Comparison of ENCODE assay signal across 1 cellular context in the genomic region with DNA sequence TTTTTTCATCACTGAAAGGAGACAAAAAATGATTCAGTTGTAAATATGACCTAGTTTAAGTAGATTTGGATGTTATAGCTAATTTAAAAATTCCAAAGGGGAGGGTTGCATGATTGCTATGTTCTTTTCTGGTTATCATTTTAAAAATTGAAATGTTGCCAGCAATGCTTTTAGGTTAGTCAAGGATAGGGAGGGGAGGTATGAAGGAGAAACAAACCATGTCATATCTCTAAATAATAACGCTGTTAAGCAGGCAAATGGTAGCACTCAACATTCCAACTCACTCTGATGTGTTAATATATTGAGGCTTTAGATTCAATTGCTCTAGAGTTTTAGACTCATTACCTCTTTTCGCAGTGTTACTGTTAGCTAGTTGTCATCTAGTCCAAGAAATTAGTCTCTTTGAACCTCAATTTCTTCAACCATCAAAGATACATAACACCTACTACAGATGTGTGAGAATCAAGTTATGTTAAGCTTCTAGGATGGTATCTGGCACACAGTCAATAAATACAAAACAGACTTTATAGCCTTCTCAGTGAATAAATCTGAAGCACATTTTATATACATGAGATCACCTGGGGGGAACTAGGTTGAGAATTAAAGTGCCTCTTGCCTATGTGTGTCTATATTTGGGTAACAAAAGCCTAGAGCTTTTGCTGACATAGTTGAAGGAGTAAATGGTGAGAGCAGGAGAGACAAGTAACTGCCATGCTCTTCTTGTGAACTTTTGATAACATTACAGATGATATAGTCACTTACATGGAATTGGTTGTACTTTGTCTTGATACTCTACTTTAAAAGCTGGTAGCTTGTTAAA.
TF ChIP-seq lines count a peak whose summit lies in the region.

No MANE protein-coding gene starts in this region.

TF ChIP-seq in SK-N-SH, 30 proteins besides CTCF, POLR2A, EP300 and RAD21 (continued from another document):
- TF ChIP-seq, protein P1, sequence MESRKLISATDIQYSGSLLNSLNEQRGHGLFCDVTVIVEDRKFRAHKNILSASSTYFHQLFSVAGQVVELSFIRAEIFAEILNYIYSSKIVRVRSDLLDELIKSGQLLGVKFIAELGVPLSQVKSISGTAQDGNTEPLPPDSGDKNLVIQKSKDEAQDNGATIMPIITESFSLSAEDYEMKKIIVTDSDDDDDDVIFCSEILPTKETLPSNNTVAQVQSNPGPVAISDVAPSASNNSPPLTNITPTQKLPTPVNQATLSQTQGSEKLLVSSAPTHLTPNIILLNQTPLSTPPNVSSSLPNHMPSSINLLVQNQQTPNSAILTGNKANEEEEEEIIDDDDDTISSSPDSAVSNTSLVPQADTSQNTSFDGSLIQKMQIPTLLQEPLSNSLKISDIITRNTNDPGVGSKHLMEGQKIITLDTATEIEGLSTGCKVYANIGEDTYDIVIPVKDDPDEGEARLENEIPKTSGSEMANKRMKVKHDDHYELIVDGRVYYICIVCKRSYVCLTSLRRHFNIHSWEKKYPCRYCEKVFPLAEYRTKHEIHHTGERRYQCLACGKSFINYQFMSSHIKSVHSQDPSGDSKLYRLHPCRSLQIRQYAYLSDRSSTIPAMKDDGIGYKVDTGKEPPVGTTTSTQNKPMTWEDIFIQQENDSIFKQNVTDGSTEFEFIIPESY (IDR thresholded peaks at IDR 0.05; ENCODE audit: borderline replicate concordance, low read depth), result no peak
- TF ChIP-seq MXI1 (IDR thresholded peaks at IDR 0.05; ENCODE audit: low read depth, low read length) (no peak), RFX5 (IDR thresholded peaks at IDR 0.05; ENCODE audit: low read length) (no peak)
- TF ChIP-seq, protein P2, sequence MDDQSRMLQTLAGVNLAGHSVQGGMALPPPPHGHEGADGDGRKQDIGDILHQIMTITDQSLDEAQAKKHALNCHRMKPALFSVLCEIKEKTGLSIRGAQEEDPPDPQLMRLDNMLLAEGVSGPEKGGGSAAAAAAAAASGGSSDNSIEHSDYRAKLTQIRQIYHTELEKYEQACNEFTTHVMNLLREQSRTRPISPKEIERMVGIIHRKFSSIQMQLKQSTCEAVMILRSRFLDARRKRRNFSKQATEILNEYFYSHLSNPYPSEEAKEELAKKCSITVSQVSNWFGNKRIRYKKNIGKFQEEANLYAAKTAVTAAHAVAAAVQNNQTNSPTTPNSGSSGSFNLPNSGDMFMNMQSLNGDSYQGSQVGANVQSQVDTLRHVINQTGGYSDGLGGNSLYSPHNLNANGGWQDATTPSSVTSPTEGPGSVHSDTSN (IDR thresholded peaks at IDR 0.05), result 0 out of 2 replicates have a peak, but pooled peaks have one; percentile 16
